Comparison of ENCODE assay signal across 9 cellular contexts in the genomic region with DNA sequence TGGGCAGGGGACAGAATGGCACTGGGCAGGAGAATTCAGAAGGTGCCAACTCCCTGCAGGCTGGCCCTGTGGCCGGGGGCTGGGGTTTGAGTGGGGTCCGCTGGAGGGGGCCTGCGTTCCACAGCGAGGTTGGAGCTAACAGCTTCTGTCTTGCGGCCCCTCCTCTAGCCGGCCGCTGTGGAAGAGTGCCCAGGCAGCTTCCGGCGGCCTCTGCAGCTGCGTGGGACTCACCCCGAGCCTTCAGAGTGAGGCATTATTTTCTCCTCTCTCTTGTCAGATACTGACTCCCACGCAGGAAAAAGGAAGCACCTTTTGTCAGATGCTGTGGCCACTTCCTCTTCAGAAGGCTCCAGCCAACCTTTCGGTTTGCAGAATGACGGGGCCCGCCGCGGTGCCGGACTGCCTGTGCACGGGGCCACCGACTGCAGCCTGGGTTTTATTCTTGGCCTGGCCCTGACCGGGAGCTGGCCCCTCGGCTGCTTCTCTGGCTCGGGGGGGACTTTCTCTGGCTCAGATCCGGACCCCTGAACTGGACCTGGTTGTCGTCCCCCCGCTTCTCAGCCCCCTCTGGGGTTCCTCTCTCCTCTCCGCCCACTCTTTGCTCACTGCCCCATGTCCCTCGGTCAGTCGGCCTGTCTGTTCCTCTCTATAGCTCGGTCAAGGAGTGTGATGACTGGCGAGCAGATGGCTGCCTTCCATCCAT. TPM values are rescaled to one million over a fixed set of nuclear protein-coding genes. Genes with fewer than 3 reads are reported as not detected.
DNase-seq lines count a peak whose midpoint lies in the region; ATAC-seq, FAIRE-seq and TF ChIP-seq lines count a peak whose summit lies in the region.
"Had no signal": no experiment of that assay in that cellular context is flagged by ENCODE, and none has a peak within 500 bp of the region (broad histone marks: within the 10 kb centered on the region; RNA-seq: fewer than 3 reads in every experiment).

No MANE protein-coding gene starts in this region.

- TF ChIP-seq POLR2A in GM12878 (IDR thresholded peaks at IDR 0.05; ENCODE audit: low read depth, low read length) (no peak), testis (IDR thresholded peaks at IDR 0.05) (no peak)

- no peak overlapping the region for H2AFZ ChIP-seq in GM12878 (ENCODE audit: control insufficient read depth, low read depth, low read length)
- H2AFZ ChIP-seq in mesenchymal stem cell (ENCODE audit: low read depth, low read length): no peak overlapping the region

- H2BK12ac ChIP-seq in mesenchymal stem cell (ENCODE audit: low read length in 2 of 2): peak overlapping the region; percentile 3 to 87

- H3K27me3 Mint-ChIP-seq in T-helper 1 cell treated with Interleukin-12 subunit alpha and Interleukin-12 subunit beta and Interleukin-4 antibody, amounts not matched to agents 30 μg/mL and 1 μg/mL, for 36 hours (ENCODE audit: low read depth): no peaks in the 10 kb centered on the region

- POLR2A ChIA-PET in GM12878 (lab: Charles Lee): no interaction called here

- no peak for FAIRE-seq in GM12878 (lab: Jason Lieb, UNC)

- CTCF ChIA-PET in GM12878 (lab: Yijun Ruan, JAX): interaction anchor here (2.5 kb wide), 1 partner anchor 22 kb away, joined by 13 read pairs; no protein-coding TSS in a partner anchor

- H2BK5ac ChIP-seq in mesenchymal stem cell (ENCODE audit: low read depth, low read length, poor library complexity, severe bottlenecking): no peak overlapping the region

- H4K8ac ChIP-seq in mesenchymal stem cell (ENCODE audit: low read length): no peak overlapping the region

- TF ChIP-seq CTCF in GM12878 (IDR thresholded peaks at IDR 0.05 in 2 of 3, conservative IDR thresholded peaks at IDR 0.05 in 1 of 3; ENCODE audit: control insufficient read depth in 2 of 3, extremely low read depth in 1 of 3, insufficient read depth in 1 of 3, low read depth in 3 of 3, low read length in 3 of 3): no peak
- no peak for TF ChIP-seq CTCF in testis (IDR thresholded peaks at IDR 0.05)

- H4K20me1 ChIP-seq in GM12878 (ENCODE audit: control insufficient read depth, insufficient read depth): no peaks in the 10 kb centered on the region

- H3K79me1 ChIP-seq in mesenchymal stem cell (replicated peaks; ENCODE audit: low read length, poor library complexity, severe bottlenecking): no peaks in the 10 kb centered on the region

- no peaks in the 10 kb centered on the region for H3K79me2 ChIP-seq in GM12878 (ENCODE audit: control insufficient read depth, insufficient read depth, low read length)

- no TSS peak for BruUV-seq in GM12878 (replicated peaks; lab: Mats Ljungman, UMichigan)

- no peak overlapping the region for H3K23ac ChIP-seq in mesenchymal stem cell (ENCODE audit: low read length in 2 of 2)

- no peaks in the 10 kb centered on the region for H3K36me3 ChIP-seq in GM12878 (ENCODE audit: control insufficient read depth in 2 of 2, insufficient read depth in 2 of 2, low read length in 1 of 2)
- no peaks in the 10 kb centered on the region for H3K36me3 ChIP-seq in mesenchymal stem cell (ENCODE audit: control insufficient read depth in 1 of 2, insufficient read depth in 2 of 2, low read depth in 1 of 2, low read length in 2 of 2)
- H3K36me3 ChIP-seq in testis (ENCODE audit: low read depth, missing control alignments): no peaks in the 10 kb centered on the region

- H4K91ac ChIP-seq in mesenchymal stem cell (ENCODE audit: low read length): no peak overlapping the region

- H3K4me1 Mint-ChIP-seq in T-helper 1 cell treated with Interleukin-12 subunit alpha and Interleukin-12 subunit beta and Interleukin-4 antibody, amounts not matched to agents 30 μg/mL and 1 μg/mL, for 36 hours (ENCODE audit: low read depth): peaks cover 83% of the 10 kb centered on the region

- H2AK5ac ChIP-seq in mesenchymal stem cell (ENCODE audit: low read length, severe bottlenecking): no peak overlapping the region

- SMC1A ChIA-PET in GM12878 (lab: Charles Lee; ENCODE audit: uncharacterized antibody, unreplicated experiment): no interaction called here

- ATAC-seq in GM18858 (IDR thresholded peaks at IDR 0.05; ENCODE audit: unreplicated experiment) (peak; percentile 95), HG03025 (IDR thresholded peaks at IDR 0.05; ENCODE audit: low FRiP score, unreplicated experiment) (peak; percentile 70), GM12878 (peak; percentile 94)

- H3K27ac Mint-ChIP-seq in T-helper 1 cell treated with Interleukin-12 subunit alpha and Interleukin-12 subunit beta and Interleukin-4 antibody, amounts not matched to agents 30 μg/mL and 1 μg/mL, for 36 hours: peak overlapping the region; percentile 88

- H2BK120ac ChIP-seq in mesenchymal stem cell (ENCODE audit: low read depth, low read length): no peak overlapping the region

- in situ Hi-C loops in GM12878 (cut with MboI): no loop called here

- intact Hi-C loops in GM12878 (cut with micrococcal nuclease; ENCODE audit: unreplicated experiment) (no loop called here), testis (cut with DNase I; ENCODE audit: low total_unique reads) (no loop called here)

- RAD21 ChIA-PET in GM12878 (lab: Charles Lee; ENCODE audit: unreplicated experiment): no interaction called here

- H3K9me3 ChIP-seq in GM12878 (replicated peaks; ENCODE audit: control insufficient read depth, insufficient read depth, low read length) (no peaks in the 10 kb centered on the region), mesenchymal stem cell (ENCODE audit: control insufficient read depth, low read length) (no peaks in the 10 kb centered on the region), testis (no peaks in the 10 kb centered on the region)

- WGBS in GM12878 (ENCODE audit: insufficient coverage, insufficient replicate concordance, low lambda C conversion rate, missing lambda C conversion rate): 2% methylated on average over 31 of the region's 31 CpGs
- 96% methylated on average over 31 of the region's 31 CpGs for WGBS in mesenchymal stem cell
- WGBS in testis, 2 donors: 6 to 7% methylated on average over 15 to 31 of the region's 31 CpGs

- no peak overlapping the region for H3K4ac ChIP-seq in mesenchymal stem cell (ENCODE audit: low read depth in 1 of 2, low read length in 2 of 2)

- H3K14ac ChIP-seq in mesenchymal stem cell (ENCODE audit: low read length in 2 of 2): no peak overlapping the region

- H3K9me3 Mint-ChIP-seq in T-helper 1 cell treated with Interleukin-12 subunit alpha and Interleukin-12 subunit beta and Interleukin-4 antibody, amounts not matched to agents 30 μg/mL and 1 μg/mL, for 36 hours: no peaks in the 10 kb centered on the region

- H3K4me3 ChIP-seq in GM12878: peak overlapping the region; percentile 18; the same call in 1 of the 2 replicates
- H3K4me3 ChIP-seq in mesenchymal stem cell (ENCODE audit: insufficient read depth in 1 of 2, low read depth in 1 of 2, low read length in 2 of 2): no peak overlapping the region
- H3K4me3 ChIP-seq in testis: peak overlapping the region; percentile 51 to 67

- H2BK15ac ChIP-seq in mesenchymal stem cell (ENCODE audit: low read depth, poor library complexity, severe bottlenecking): no peak overlapping the region

- H3K4me3 Mint-ChIP-seq in T-helper 1 cell treated with Interleukin-12 subunit alpha and Interleukin-12 subunit beta and Interleukin-4 antibody, amounts not matched to agents 30 μg/mL and 1 μg/mL, for 36 hours: peak overlapping the region; percentile 81

- peaks cover 2 to 5% of the 10 kb centered on the region in 2 experiments; a peak in 3 of 4 replicates for H3K27me3 ChIP-seq in GM12878 (replicated peaks in 1 of 2; ENCODE audit: control insufficient read depth in 2 of 2, insufficient read depth in 2 of 2, low read length in 1 of 2)
- peaks cover 0 to 6% of the 10 kb centered on the region in 2 experiments for H3K27me3 ChIP-seq in mesenchymal stem cell (ENCODE audit: control insufficient read depth in 1 of 2, insufficient read depth in 1 of 2, low read length in 2 of 2)
- no peaks in the 10 kb centered on the region for H3K27me3 ChIP-seq in testis

- H3K4me1 ChIP-seq in GM12878 (ENCODE audit: control insufficient read depth, insufficient read depth, low read length) (peaks cover 39% of the 10 kb centered on the region), mesenchymal stem cell (ENCODE audit: control insufficient read depth, insufficient read depth, low read depth, low read length) (no peaks in the 10 kb centered on the region), testis (peaks cover 37% of the 10 kb centered on the region)

- no peak for TF ChIP-seq EP300 in GM12878 (IDR thresholded peaks at IDR 0.05; ENCODE audit: borderline replicate concordance in 1 of 2, control insufficient read depth in 1 of 2, low read depth in 2 of 2, low read length in 2 of 2)

- TF ChIP-seq RAD21 in GM12878 (IDR thresholded peaks at IDR 0.05; ENCODE audit: insufficient read depth, low read depth, low read length): no peak

- H3K4me2 ChIP-seq in GM12878 (ENCODE audit: control insufficient read depth, insufficient read depth): peak overlapping the region; percentile 32
- H3K4me2 ChIP-seq in mesenchymal stem cell (ENCODE audit: low read length, poor library complexity, severe bottlenecking): no peak overlapping the region

- DNase-seq in GM12878 (ENCODE audit: low read depth, low spot score) (peak; percentile 54), mesenchymal stem cell (no peak), testis (peak; percentile 68), A172 (ENCODE audit: low spot score) (no peak), middle frontal gyrus (ENCODE audit: extremely low spot score, low spot score) (no peak)

- peak overlapping the region in 1 of 2 experiments; percentile 1 for H3K18ac ChIP-seq in mesenchymal stem cell (ENCODE audit: low read depth in 1 of 2, low read length in 2 of 2)

- H3K9ac ChIP-seq in GM12878 (ENCODE audit: control insufficient read depth, insufficient read depth, low read length) (no peak overlapping the region; the same call in 1 of the 2 replicates), mesenchymal stem cell (ENCODE audit: low read length) (no peak overlapping the region)

- H3K27ac ChIP-seq in GM12878 (ENCODE audit: control insufficient read depth, insufficient read depth) (no peak overlapping the region), mesenchymal stem cell (ENCODE audit: low read length, poor library complexity, severe bottlenecking) (no peak overlapping the region), testis (peak overlapping the region; percentile 45 to 67)

- peaks cover 71% of the 10 kb centered on the region for H3K36me3 Mint-ChIP-seq in T-helper 1 cell treated with Interleukin-12 subunit alpha and Interleukin-12 subunit beta and Interleukin-4 antibody, amounts not matched to agents 30 μg/mL and 1 μg/mL, for 36 hours (ENCODE audit: low read depth)

RNA-seq across cellular contexts. Expression of a gene that starts 40.1 kb away (rescaled TPM):
- total RNA-seq in GM12878 (2013; cell fraction: nucleolus; rRNA removed): not detected in 2 replicates
- total RNA-seq in GM12878 (2014; rRNA removed) (0.51 and 0.93 TPM in 2 replicates), GM12878 (2014; rRNA removed; fragmentation: Illumina TruSeq; extraction: Trizol) (0.89 and 0.97 TPM in 2 replicates), GM12878 (2021) (0.56 and 1.0 TPM in 2 replicates), testis (1 to 10 TPM; 6.2 to 6.7 TPM)
- polyA plus RNA-seq in GM12878 (2011; ENCODE audit: low read depth): 3.8 TPM
- polyA plus RNA-seq in GM12878 (2011; rRNA removed) (0.13 and 0.15 TPM in 2 replicates), GM12878 (2014; fragmentation: Illumina TruSeq; extraction: Trizol) (0.65 and 0.96 TPM in 2 replicates), GM12878 (2014; fragmentation: Nextera tagmentation; extraction: Ambion mirVana) (under 1 TPM; 0.40 to 0.42 TPM), GM12878 (2014; rRNA removed) (0.38 and 1.0 TPM in 2 replicates), GM12878 (2016; fragmentation: Nextera tagmentation; extraction: Ambion mirVana) (under 1 TPM; 0.37 to 0.39 TPM), testis (ENCODE audit: insufficient read depth, low read depth, low replicate concordance) (8.2 TPM)
- polyA plus RNA-seq in GM12878 (2011; cell fraction: cytosol; rRNA removed): 0.07 and 0.10 TPM in 2 replicates
- polyA plus RNA-seq in GM12878 (2011; cell fraction: nucleus; rRNA removed): 0.13 and 0.20 TPM in 2 replicates
- 2.9 and 5.5 TPM in 2 replicates for polyA plus RNA-seq in GM12878 (2012)
- polyA minus RNA-seq in GM12878 (2011; rRNA and poly(A)+ RNA removed): 0.29 TPM in 1 of 2 replicates, not detected in the other
- not detected in 2 replicates for polyA minus RNA-seq in GM12878 (2011; cell fraction: cytosol; rRNA and poly(A)+ RNA removed)
- polyA minus RNA-seq in GM12878 (2011; cell fraction: nucleus; rRNA and poly(A)+ RNA removed): 0.24 TPM in 1 of 2 replicates, not detected in the other
- polyA plus RNA-seq in mesenchymal stem cell (2013, experiment 1 of 2): 0.62 TPM
- polyA plus RNA-seq in mesenchymal stem cell (2013, experiment 2 of 2): 0.45 TPM
- total RNA-seq in A172 (2014; rRNA removed; shearing (Covaris generic)): not detected in 2 replicates
- total RNA-seq: myocyte had no signal

Comparison
In these comparisons a context has a peak if more than half of its experiments do, and no peak if none do; other contexts are left out.
1. DNase-seq: peak in GM12878 (single experiment) and testis (single experiment); none in mesenchymal stem cell (single experiment), A172 (single experiment) and middle frontal gyrus (single experiment).
2. H3K27ac ChIP-seq: peak in testis (2 of 2); none in GM12878 (single experiment) and mesenchymal stem cell (single experiment).
3. H3K4me3 ChIP-seq: peak in GM12878 (single experiment) and testis (2 of 2); none in mesenchymal stem cell (0 of 2).
4. Peak in every context shown above with its lines, with median percentiles within 50 percentile points of each other: ATAC-seq.